ENCODE assay signal across 8 cellular contexts in genomic region chr17:65055280-65055707, GRCh38. TPM values are rescaled to one million over a fixed set of nuclear protein-coding genes. Genes with fewer than 3 reads are reported as not detected.
A peak's percentile ranks its signal among the peaks of the same experiment; 100 is the strongest.
DNase-seq lines count a peak whose midpoint lies in the region; ATAC-seq and TF ChIP-seq lines count a peak whose summit lies in the region.

No MANE protein-coding gene starts in this region.

- peaks cover 2% of the 10 kb centered on the region for H3K27me3 Mint-ChIP-seq in activated T-helper 2 cell treated with anti-CD3 and anti-CD28 coated beads, Interferon-gamma antibody, Interleukin-2, Interleukin-4, amounts not matched to agents 10 μg/mL and 5 μg/mL and 100 μg/mL, durations not matched to agents 14 hours and 24 hours and 36 hours (ENCODE audit: low read depth)

- H3K36me3 ChIP-seq in iPS-20b (ENCODE audit: insufficient read depth, low read depth, low read length) (peaks cover 33% of the 10 kb centered on the region), stomach (peaks cover 15 to 32% (median 31%) of the 10 kb centered on the region in 4 donors)

- no peak for TF ChIP-seq CTCF in stomach (IDR thresholded peaks at IDR 0.05)

- no peaks in the 10 kb centered on the region for H3K27me3 ChIP-seq in iPS-20b (ENCODE audit: insufficient read depth, low read length)
- H3K27me3 ChIP-seq in stomach = no peaks in the 10 kb centered on the region

- H3K4me1 ChIP-seq in iPS-20b (ENCODE audit: insufficient read depth, low read length) (peaks cover 16% of the 10 kb centered on the region; the same call in 1 of the 2 replicates), stomach (peaks cover 30 to 70% (median 55%) of the 10 kb centered on the region in 4 donors)

- peak overlapping the region; percentile 89 for H3K4me3 Mint-ChIP-seq in activated T-helper 2 cell treated with anti-CD3 and anti-CD28 coated beads, Interferon-gamma antibody, Interleukin-2, Interleukin-4, amounts not matched to agents 10 μg/mL and 5 μg/mL and 100 μg/mL, durations not matched to agents 14 hours and 24 hours and 36 hours (ENCODE audit: low read depth)

- TF ChIP-seq EP300 in stomach (IDR thresholded peaks at IDR 0.05) = no peak

- peak overlapping the region; percentile 79; the same call in 1 of the 2 replicates for H3K9ac ChIP-seq in iPS-20b (ENCODE audit: low read depth, low read length)

- intact Hi-C loops in activated T-helper 2 cell treated with anti-CD3 and anti-CD28 coated beads, Interferon-gamma antibody, Interleukin-2, Interleukin-4, amounts not matched to agents 10 μg/mL and 5 μg/mL and 100 μg/mL, durations not matched to agents 14 hours and 24 hours and 36 hours (cut with micrococcal nuclease) = loop anchor here (2.0 to 5.0 kb wide), 4 partner anchors 14 to 548 kb away; partner anchors contain the start of genes CEP95 and DDX5
- intact Hi-C loops in stomach (cut with DNase I; ENCODE audit: low total_unique reads) = no loop called here

- peak overlapping the region; percentile 94 for H3K4me3 ChIP-seq in iPS-20b (ENCODE audit: low read length)
- peak overlapping the region; percentile 79 to 92 (median 85) for H3K4me3 ChIP-seq in stomach

- H3K27ac ChIP-seq in iPS-20b (ENCODE audit: low read length) (no peak overlapping the region), stomach (peak overlapping the region; percentile 98 to 99 (median 98))

- peaks cover 45% of the 10 kb centered on the region for H3K4me1 Mint-ChIP-seq in activated T-helper 2 cell treated with anti-CD3 and anti-CD28 coated beads, Interferon-gamma antibody, Interleukin-2, Interleukin-4, amounts not matched to agents 10 μg/mL and 5 μg/mL and 100 μg/mL, durations not matched to agents 14 hours and 24 hours and 36 hours (ENCODE audit: low read depth)

- peak; percentile 65 for DNase-seq in DMS 273 (lab: John Stamatoyannopoulos, UW; ENCODE audit: unreplicated experiment)
- no peak for DNase-seq in DMS 273 treated with DMSO at 0.1 percent for 48 hours (lab: John Stamatoyannopoulos, UW)
- DNase-seq in activated T-helper 2 cell treated with anti-CD3 and anti-CD28 coated beads, Interferon-gamma antibody, Interleukin-2, Interleukin-4, amounts not matched to agents 10 μg/mL and 5 μg/mL and 100 μg/mL, durations not matched to agents 14 hours and 24 hours and 36 hours (ENCODE audit: low spot score) = no peak
- DNase-seq in stomach = no peak
- no peak for DNase-seq in GOT3 (lab: John Stamatoyannopoulos, UW)
- no peak for DNase-seq in KG1 (lab: John Stamatoyannopoulos, UW)

- ATAC-seq in HG03095 (IDR thresholded peaks at IDR 0.05; ENCODE audit: unreplicated experiment) = peak; percentile 5

- WGBS in stomach, 5 donors = 1 to 3% (median 2%) methylated on average over 7 of the region's 7 CpGs

- no peaks in the 10 kb centered on the region for H3K9me3 Mint-ChIP-seq in activated T-helper 2 cell treated with anti-CD3 and anti-CD28 coated beads, Interferon-gamma antibody, Interleukin-2, Interleukin-4, amounts not matched to agents 10 μg/mL and 5 μg/mL and 100 μg/mL, durations not matched to agents 14 hours and 24 hours and 36 hours

- H3K9me3 ChIP-seq in iPS-20b (ENCODE audit: insufficient read depth, low read depth, low read length) (no peaks in the 10 kb centered on the region), stomach (no peaks in the 10 kb centered on the region)

- TF ChIP-seq POLR2A in stomach (IDR thresholded peaks at IDR 0.05) = no peak

- H3K36me3 Mint-ChIP-seq in activated T-helper 2 cell treated with anti-CD3 and anti-CD28 coated beads, Interferon-gamma antibody, Interleukin-2, Interleukin-4, amounts not matched to agents 10 μg/mL and 5 μg/mL and 100 μg/mL, durations not matched to agents 14 hours and 24 hours and 36 hours (ENCODE audit: low read depth) = peaks cover 55% of the 10 kb centered on the region

- peak overlapping the region; percentile 91 for H3K27ac Mint-ChIP-seq in activated T-helper 2 cell treated with anti-CD3 and anti-CD28 coated beads, Interferon-gamma antibody, Interleukin-2, Interleukin-4, amounts not matched to agents 10 μg/mL and 5 μg/mL and 100 μg/mL, durations not matched to agents 14 hours and 24 hours and 36 hours

RNA-seq across cellular contexts. Expression of gene GNA13, which starts 1.2 kb away (rescaled TPM):
- 63.8 and 68.7 TPM in 2 replicates for total RNA-seq in activated T-helper 2 cell treated with anti-CD3 and anti-CD28 coated beads, Interferon-gamma antibody, Interleukin-2, Interleukin-4, amounts not matched to agents 10 μg/mL and 5 μg/mL and 100 μg/mL, durations not matched to agents 14 hours and 24 hours and 36 hours
- total RNA-seq in stomach = 10 to 100 TPM; 36.2 to 90.6 (median 45.8) TPM
- 10 to 100 TPM; 10.6 to 26.7 (median 17.5) TPM for polyA plus RNA-seq in stomach
